ENCODE assay signal across 17 cellular contexts in the genomic region with DNA sequence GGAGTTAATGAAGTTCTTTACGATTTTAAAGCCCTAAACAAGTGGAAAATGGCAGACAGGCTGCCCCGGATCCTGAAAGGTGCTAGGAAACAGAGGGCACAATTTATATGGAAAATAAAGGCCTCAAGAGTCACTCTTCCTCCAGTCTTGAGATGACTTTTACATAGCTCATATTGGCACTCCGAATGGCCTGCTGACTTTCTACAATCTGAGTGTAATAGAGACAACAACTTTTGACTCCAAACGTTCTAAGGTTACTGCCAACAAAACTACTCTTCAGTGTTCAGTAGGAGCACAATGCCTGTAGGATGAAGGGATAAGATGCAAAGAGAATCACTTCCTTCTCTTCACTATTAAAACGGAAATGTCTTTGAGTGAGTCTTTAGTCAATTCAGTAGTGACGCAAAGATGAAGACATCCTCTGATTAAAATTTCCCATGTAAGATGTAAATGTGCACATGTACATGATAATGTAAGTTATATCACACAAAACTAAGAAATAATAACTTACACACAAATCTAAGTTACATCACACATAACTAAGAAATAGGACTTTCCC. TPM values are rescaled to one million over a fixed set of nuclear protein-coding genes. Genes with fewer than 3 reads are reported as not detected.
A peak's percentile ranks its signal among the peaks of the same experiment; 100 is the strongest.
DNase-seq lines count a peak whose midpoint lies in the region; ATAC-seq and TF ChIP-seq lines count a peak whose summit lies in the region.
"Had no signal": no experiment of that assay in that cellular context is flagged by ENCODE, and none has a peak within 500 bp of the region (broad histone marks: within the 10 kb centered on the region; RNA-seq: fewer than 3 reads in every experiment).

No MANE protein-coding gene starts in this region.

- peaks cover 0 to 36% of the 10 kb centered on the region in 2 experiments for H3K36me3 ChIP-seq in SK-N-SH (replicated peaks in 1 of 2; ENCODE audit: control insufficient read depth in 1 of 2, insufficient read depth in 2 of 2, low read length in 1 of 2)
- H3K36me3 ChIP-seq in fibroblast of lung (ENCODE audit: control insufficient read depth, insufficient read depth, low read length): no peaks in the 10 kb centered on the region
- no peaks in the 10 kb centered on the region for H3K36me3 ChIP-seq in smooth muscle cell (ENCODE audit: low read depth)
- H3K36me3 ChIP-seq: BE2C had no signal

- peaks cover 0 to 25% of the 10 kb centered on the region in 2 experiments; a peak in 3 of 4 replicates for H3K4me1 ChIP-seq in SK-N-SH (ENCODE audit: control insufficient read depth in 1 of 2, insufficient read depth in 2 of 2, low read depth in 1 of 2, low read length in 1 of 2)
- peaks cover 13% of the 10 kb centered on the region for H3K4me1 ChIP-seq in fibroblast of lung (ENCODE audit: control insufficient read depth, extremely low read depth, insufficient read depth, low read length)
- no peaks in the 10 kb centered on the region for H3K4me1 ChIP-seq in smooth muscle cell (ENCODE audit: low read depth)
- H3K4me1 ChIP-seq: BE2C had no signal

- H3F3A ChIP-seq in SK-N-SH (replicated peaks; ENCODE audit: insufficient read depth) (peaks cover 65% of the 10 kb centered on the region), smooth muscle cell (ENCODE audit: low read depth) (no peaks in the 10 kb centered on the region)

- no peak for TF ChIP-seq EP300 in SK-N-SH (IDR thresholded peaks at IDR 0.05; ENCODE audit: borderline replicate concordance in 1 of 2, low read depth in 1 of 2, low read length in 1 of 2)

- no peaks in the 10 kb centered on the region for H3K9me2 ChIP-seq in SK-N-SH

- H3K4me2 ChIP-seq in SK-N-SH (peak overlapping the region; percentile 23), fibroblast of lung (ENCODE audit: extremely low read depth, insufficient read depth, low read length) (no peak overlapping the region), smooth muscle cell (no peak overlapping the region)

- TF ChIP-seq CTCF in SK-N-SH (IDR thresholded peaks at IDR 0.05) (no peak), fibroblast of lung (conservative IDR thresholded peaks at IDR 0.05 in 1 of 2, IDR thresholded peaks at IDR 0.05 in 1 of 2; ENCODE audit: low read depth in 1 of 2, low read length in 2 of 2) (no peak), smooth muscle cell (IDR thresholded peaks at IDR 0.05; ENCODE audit: borderline replicate concordance, insufficient read depth, poor library complexity, severe bottlenecking) (no peak)

- no peak for TF ChIP-seq RAD21 in SK-N-SH (IDR thresholded peaks at IDR 0.05; ENCODE audit: low read length)

- intact Hi-C loops in left ventricle myocardium superior (cut with micrococcal nuclease): no loop called here

- H3K27ac ChIP-seq in SK-N-SH (ENCODE audit: low read depth in 2 of 2, low read length in 1 of 2) (peak overlapping the region; percentile 73 to 82), fibroblast of lung (ENCODE audit: insufficient read depth, low read length) (peak overlapping the region; percentile 40), smooth muscle cell (ENCODE audit: low read depth) (peak overlapping the region; percentile 21)
- H3K27ac ChIP-seq: RWPE1 had no signal

- WGBS in SK-N-SH (ENCODE audit: low lambda C conversion rate): 39% methylated on average over 6 of the region's 6 CpGs
- 91% methylated on average over 6 of the region's 6 CpGs for WGBS in smooth muscle cell (ENCODE audit: low lambda C conversion rate)

- H3K9ac ChIP-seq in SK-N-SH (peak overlapping the region; percentile 13; the same call in 1 of the 2 replicates), fibroblast of lung (ENCODE audit: insufficient read depth, low read length) (no peak overlapping the region), smooth muscle cell (ENCODE audit: low read depth) (no peak overlapping the region)

- peak; percentile 56 for ATAC-seq in HG03432 (IDR thresholded peaks at IDR 0.05; ENCODE audit: unreplicated experiment)
- no peak for ATAC-seq in HG03565 (IDR thresholded peaks at IDR 0.05; ENCODE audit: unreplicated experiment)
- no peak for ATAC-seq in left ventricle myocardium superior

- DNase-seq in SK-N-SH (no peak), fibroblast of lung (ENCODE audit: low read depth in 2 of 2) (no peak), smooth muscle cell (lab: John Stamatoyannopoulos, UW; ENCODE audit: unreplicated experiment) (no peak), left ventricle myocardium superior (no peak), NCI-H2171 (lab: John Stamatoyannopoulos, UW) (no peak)
- DNase-seq: BE2C; CD4-positive, alpha-beta memory T cell; DMS79 treated with DMSO at 0.1 percent for 48 hours; KG1; NCI-H1105 treated with DMSO at 0.1 percent for 48 hours; NCI-H1930; NCI-H2171 treated with DMSO at 0.1 percent for 48 hours; NCI-H510A treated with DMSO at 0.1 percent for 48 hours had no signal

- H3K79me2 ChIP-seq in SK-N-SH (ENCODE audit: insufficient read depth): peaks cover 100% of the 10 kb centered on the region
- peaks cover 90% of the 10 kb centered on the region for H3K79me2 ChIP-seq in fibroblast of lung (ENCODE audit: control insufficient read depth, insufficient read depth, low read length)
- peaks cover 80% of the 10 kb centered on the region for H3K79me2 ChIP-seq in smooth muscle cell (ENCODE audit: low read depth)

- POLR2A ChIA-PET in SK-N-SH (lab: Yijun Ruan, JAX): no interaction called here

- no peak overlapping the region for H2AFZ ChIP-seq in SK-N-SH (ENCODE audit: low read depth)
- no peak overlapping the region for H2AFZ ChIP-seq in fibroblast of lung (ENCODE audit: low read length)
- H2AFZ ChIP-seq in smooth muscle cell (ENCODE audit: low read depth): no peak overlapping the region

- CTCF ChIA-PET in SK-N-SH (lab: Yijun Ruan, JAX): no interaction called here

- no peak overlapping the region for H3K4me3 ChIP-seq in SK-N-SH (ENCODE audit: low read depth in 2 of 2, low read length in 1 of 2)
- no peak overlapping the region for H3K4me3 ChIP-seq in fibroblast of lung (replicated peaks in 1 of 4; ENCODE audit: control extremely low read depth in 1 of 4, insufficient read depth in 1 of 4, low read depth in 3 of 4, low read length in 4 of 4)
- H3K4me3 ChIP-seq in smooth muscle cell: no peak overlapping the region

- H4K20me1 ChIP-seq in SK-N-SH (ENCODE audit: insufficient read depth) (peaks cover 91% of the 10 kb centered on the region), fibroblast of lung (ENCODE audit: control insufficient read depth, extremely low read depth, insufficient read depth, low read length) (peaks cover 2% of the 10 kb centered on the region), smooth muscle cell (ENCODE audit: low read depth) (peaks cover 87% of the 10 kb centered on the region)

- no peaks in the 10 kb centered on the region for H3K27me3 ChIP-seq in SK-N-SH (ENCODE audit: insufficient read depth)
- no peaks in the 10 kb centered on the region for H3K27me3 ChIP-seq in fibroblast of lung (ENCODE audit: control insufficient read depth, insufficient read depth, low read length)
- no peaks in the 10 kb centered on the region for H3K27me3 ChIP-seq in smooth muscle cell (ENCODE audit: low read depth)
- H3K27me3 ChIP-seq: BE2C had no signal

- no peaks in the 10 kb centered on the region for H3K9me3 ChIP-seq in SK-N-SH
- no peaks in the 10 kb centered on the region for H3K9me3 ChIP-seq in fibroblast of lung (ENCODE audit: control insufficient read depth, insufficient read depth, low read depth, low read length)
- no peaks in the 10 kb centered on the region for H3K9me3 ChIP-seq in smooth muscle cell (replicated peaks; ENCODE audit: low read depth)
- H3K9me3 ChIP-seq: BE2C had no signal

TF ChIP-seq in SK-N-SH, 30 proteins besides CTCF, POLR2A, EP300 and RAD21 (continues in another document):
- TF ChIP-seq SMC3 (IDR thresholded peaks at IDR 0.05; ENCODE audit: low read depth, low read length) (no peak), FOSL2 (IDR thresholded peaks at IDR 0.05; ENCODE audit: borderline replicate concordance, low read depth) (no peak), EZH2phosphoT487 (IDR thresholded peaks at IDR 0.05; ENCODE audit: borderline replicate concordance, low read depth) (no peak), PBX3 (IDR thresholded peaks at IDR 0.05) (no peak), TAF1 (IDR thresholded peaks at IDR 0.05; ENCODE audit: borderline replicate concordance, low read depth, low read length) (no peak), USF1 (IDR thresholded peaks at IDR 0.05; ENCODE audit: borderline replicate concordance, low read depth) (no peak), ELF1 (IDR thresholded peaks at IDR 0.05) (no peak), TCF12 (IDR thresholded peaks at IDR 0.05) (no peak), FOXJ3 (CRISPR knock-in tag; IDR thresholded peaks at IDR 0.05) (no peak), POLR2AphosphoS5 (IDR thresholded peaks at IDR 0.05; ENCODE audit: low read depth, low read length) (no peak), MXI1 (IDR thresholded peaks at IDR 0.05; ENCODE audit: low read depth, low read length) (no peak), MAX (IDR thresholded peaks at IDR 0.05; ENCODE audit: low read depth) (no peak), GABPA (IDR thresholded peaks at IDR 0.05; ENCODE audit: low read depth) (no peak)

RNA-seq across cellular contexts. Expression of gene VEGFC, which starts 40.5 kb away (rescaled TPM):
- polyA plus RNA-seq in SK-N-SH (2012; rRNA removed) (81.9 and 84.7 TPM in 2 replicates), fibroblast of lung (74.2 and 100.0 TPM in 2 replicates), smooth muscle cell (24.5 and 30.0 TPM in 2 replicates)
- 113 and 118 TPM in 2 replicates for polyA plus RNA-seq in SK-N-SH (2012; cell fraction: cytosol; rRNA removed)
- polyA plus RNA-seq in SK-N-SH (2012; cell fraction: nucleus; rRNA removed): 98.6 and 151 TPM in 2 replicates
- total RNA-seq in fibroblast of lung (49.6 and 67.2 TPM in 2 replicates), smooth muscle cell (23.2 and 26.6 TPM in 2 replicates), left ventricle myocardium superior (6.9 TPM)
- polyA plus RNA-seq in fibroblast of lung (2012): 59.1 and 91.8 TPM in 2 replicates
- polyA minus RNA-seq in fibroblast of lung (ENCODE audit: low replicate concordance): 48.9 and 59.6 TPM in 2 replicates
- total RNA-seq: CD4-positive, alpha-beta memory T cell; OCI-LY7 had no signal
- polyA plus RNA-seq: CD4-positive, alpha-beta memory T cell had no signal

Comparison
In these comparisons a context has a peak if more than half of its experiments do, and no peak if none do; other contexts are left out.
1. H3K27ac ChIP-seq: peak in every context shown above with its lines; median percentile 78 in SK-N-SH; 40 in fibroblast of lung; 21 in smooth muscle cell.